In the genomic region with DNA sequence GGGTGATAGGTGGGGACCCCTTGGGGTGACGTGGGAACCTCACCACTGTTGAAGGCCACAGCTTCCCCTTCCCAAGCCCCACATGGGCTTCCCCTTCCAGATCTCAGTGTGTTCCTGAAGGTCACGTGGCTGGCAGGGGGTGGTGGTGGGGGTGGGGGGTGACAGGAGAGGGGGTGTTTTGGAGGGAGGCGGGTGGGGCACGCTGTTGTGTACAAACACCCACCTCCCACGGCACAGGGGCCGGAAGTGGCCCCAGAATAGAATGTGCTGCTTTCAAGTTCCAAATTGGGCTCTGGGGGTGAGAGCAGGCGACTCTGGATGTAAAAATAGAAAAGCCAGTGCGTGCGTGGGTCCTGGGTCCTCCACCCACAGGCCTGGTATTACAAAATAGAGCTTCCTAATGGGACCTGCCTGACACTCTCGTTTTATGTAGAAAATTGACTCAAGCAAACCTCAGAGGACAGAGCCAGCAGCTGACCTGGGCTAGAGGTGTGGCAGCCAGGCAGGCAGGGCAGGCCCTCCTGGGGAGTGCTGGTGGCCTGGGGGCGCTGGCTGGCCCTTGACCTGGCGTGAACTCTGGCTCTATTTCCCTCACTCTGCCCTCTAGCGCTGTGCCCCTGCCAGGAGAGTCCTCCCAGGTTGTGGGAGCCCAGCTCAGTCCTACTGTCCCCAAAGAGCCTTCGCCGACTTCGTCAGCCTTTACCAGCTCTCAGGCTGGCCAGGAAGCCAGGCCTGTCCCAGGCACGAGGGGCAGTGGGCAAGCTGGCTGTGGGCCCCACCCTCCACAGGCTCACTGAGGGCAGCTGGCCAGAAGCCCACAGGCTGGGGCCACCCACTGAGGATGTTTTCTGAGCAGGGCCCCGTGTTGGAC, we compare ENCODE assay signal across 8 cellular contexts. TPM values are rescaled to one million over a fixed set of nuclear protein-coding genes. Genes with fewer than 3 reads are reported as not detected.
DNase-seq lines count a peak whose midpoint lies in the region; ATAC-seq, FAIRE-seq and TF ChIP-seq lines count a peak whose summit lies in the region.

No MANE protein-coding gene starts in this region.

- TF ChIP-seq CTCF in glutamatergic neuron (IDR thresholded peaks at IDR 0.05; ENCODE audit: partially characterized antibody, unreplicated experiment), result no peak

- in situ Hi-C loops in ACHN (cut with HindIII; ENCODE audit: low pct_ligation_motif_present, low pct_unique_long_range_greater_than_20kb, low sequenced_read_pairs), result no loop called here

- peak overlapping the region; percentile 82 for H3K27ac Mint-ChIP-seq in central memory CD8-positive, alpha-beta T cell (ENCODE audit: low read depth)
- H3K27ac Mint-ChIP-seq in glutamatergic neuron (ENCODE audit: unreplicated experiment), result no peak overlapping the region

- DNase-seq in GM18507 (ENCODE audit: extremely low spot score, insufficient read length, low read depth) (peak; percentile 53), NOMO-1 treated with dmso at 0.1 percent for 144 hours (lab: John Stamatoyannopoulos, UW; ENCODE audit: unreplicated experiment) (peak; percentile 94), putamen (ENCODE audit: low spot score) (peak; percentile 45), ACHN (no peak), glutamatergic neuron (no peak), COR-L47 (lab: John Stamatoyannopoulos, UW) (no peak)
- peak in 1 of 2 donors; percentile 37 for DNase-seq in central memory CD8-positive, alpha-beta T cell (ENCODE audit: low spot score in 2 of 2)

- peak overlapping the region; percentile 60 for H3K4me3 Mint-ChIP-seq in central memory CD8-positive, alpha-beta T cell
- H3K4me3 Mint-ChIP-seq in glutamatergic neuron (ENCODE audit: unreplicated experiment), result no peak overlapping the region

- H3K4me1 Mint-ChIP-seq in central memory CD8-positive, alpha-beta T cell, result peaks cover 53% of the 10 kb centered on the region
- peaks cover 2% of the 10 kb centered on the region for H3K4me1 Mint-ChIP-seq in glutamatergic neuron (ENCODE audit: low read depth, unreplicated experiment)

- H3K9me3 Mint-ChIP-seq in central memory CD8-positive, alpha-beta T cell, result peaks cover 9% of the 10 kb centered on the region
- peaks cover 3% of the 10 kb centered on the region for H3K9me3 Mint-ChIP-seq in glutamatergic neuron (ENCODE audit: unreplicated experiment)

- peak; percentile 71 for ATAC-seq in HG02623 (IDR thresholded peaks at IDR 0.05; ENCODE audit: unreplicated experiment)
- ATAC-seq in central memory CD8-positive, alpha-beta T cell (replicated peaks; ENCODE audit: extremely low read depth, poor library complexity, severe bottlenecking), result peak; percentile 74

- no peaks in the 10 kb centered on the region for H3K27me3 Mint-ChIP-seq in central memory CD8-positive, alpha-beta T cell
- peaks cover 6% of the 10 kb centered on the region for H3K27me3 Mint-ChIP-seq in glutamatergic neuron (ENCODE audit: unreplicated experiment)

- peaks cover 2% of the 10 kb centered on the region for H3K36me3 Mint-ChIP-seq in central memory CD8-positive, alpha-beta T cell (ENCODE audit: insufficient read depth)
- peaks cover 9% of the 10 kb centered on the region for H3K36me3 Mint-ChIP-seq in glutamatergic neuron (ENCODE audit: unreplicated experiment)

- FAIRE-seq in GM18507 (lab: Jason Lieb, UNC), result peak; percentile 97

RNA-seq across cellular contexts. Expression of a gene that starts 5.4 kb away (rescaled TPM):
- total RNA-seq in glutamatergic neuron (ENCODE audit: unreplicated experiment), result 85.3 TPM

RNA-seq across cellular contexts. Expression of a gene that starts 31.3 kb away (rescaled TPM):
- 25.4 TPM for total RNA-seq in glutamatergic neuron (ENCODE audit: unreplicated experiment)

RNA-seq across cellular contexts. Expression of a gene that starts 56.2 kb away (rescaled TPM):
- total RNA-seq in glutamatergic neuron (ENCODE audit: unreplicated experiment), result 276 TPM

Comparison
In these comparisons a context has a peak if more than half of its experiments do, and no peak if none do; other contexts are left out.
1. DNase-seq: peak in GM18507 (single experiment), NOMO-1 treated with dmso at 0.1 percent for 144 hours (single experiment) and putamen (single experiment); none in ACHN (single experiment), glutamatergic neuron (single experiment) and COR-L47 (single experiment).